In genomic region chr16:83458612-83459011, GRCh38 we compare ENCODE assay signal across 10 cellular contexts.
DNase-seq lines count a peak whose midpoint lies in the region; ATAC-seq and TF ChIP-seq lines count a peak whose summit lies in the region.
"Had no signal": no experiment of that assay in that cellular context is flagged by ENCODE, and none has a peak within 500 bp of the region (broad histone marks: within the 10 kb centered on the region; RNA-seq: fewer than 3 reads in every experiment).

No MANE protein-coding gene starts in this region.

- TF ChIP-seq POLR2A in transverse colon (IDR thresholded peaks at IDR 0.05) (no peak), lower leg skin (IDR thresholded peaks at IDR 0.05) (no peak)

- no peaks in the 10 kb centered on the region for H3K9me3 ChIP-seq in transverse colon
- H3K9me3 ChIP-seq: left ventricle myocardium inferior had no signal

- no peak overlapping the region for H3K4me3 ChIP-seq in GM06990 (replicated peaks; ENCODE audit: low read depth, low read length)
- H3K4me3 ChIP-seq in transverse colon: no peak overlapping the region
- H3K4me3 ChIP-seq in lower leg skin (ENCODE audit: low read depth, poor library complexity, severe bottlenecking): no peak overlapping the region
- H3K4me3 ChIP-seq: left ventricle myocardium inferior had no signal

- WGBS in transverse colon (ENCODE audit: low coverage in 1 of 2), 2 donors: 46 to 60% methylated on average over 4 of the region's 4 CpGs
- 68 to 79% methylated on average over 4 of the region's 4 CpGs for WGBS in lower leg skin, 2 donors

- TF ChIP-seq CTCF in GM06990 (IDR thresholded peaks at IDR 0.05; ENCODE audit: insufficient read depth, low read length, poor library complexity, severe bottlenecking) (no peak), GM20000 (IDR thresholded peaks at IDR 0.05; ENCODE audit: extremely low read depth, missing control alignments) (no peak), transverse colon (IDR thresholded peaks at IDR 0.05) (no peak), lower leg skin (IDR thresholded peaks at IDR 0.05) (no peak)

- H3K27me3 ChIP-seq in GM06990 (replicated peaks; ENCODE audit: control insufficient read depth, insufficient read depth, low read length) (no peaks in the 10 kb centered on the region), transverse colon (no peaks in the 10 kb centered on the region)

- peak; percentile 87 for ATAC-seq in HG03342 (IDR thresholded peaks at IDR 0.05; ENCODE audit: unreplicated experiment)

- no peak for TF ChIP-seq EP300 in transverse colon (IDR thresholded peaks at IDR 0.05; ENCODE audit: low read depth)

- intact Hi-C loops in transverse colon (cut with DNase I; ENCODE audit: low total_unique reads): no loop called here
- intact Hi-C loops in lower leg skin (cut with DNase I; ENCODE audit: low total_unique reads): no loop called here

- H3K36me3 ChIP-seq in GM06990 (ENCODE audit: control insufficient read depth, insufficient read depth, low read length): no peaks in the 10 kb centered on the region
- no peaks in the 10 kb centered on the region for H3K36me3 ChIP-seq in transverse colon
- H3K36me3 ChIP-seq: left ventricle myocardium inferior had no signal

- H3K27ac ChIP-seq in transverse colon: no peak overlapping the region
- H3K27ac ChIP-seq: left ventricle myocardium inferior had no signal

- no peaks in the 10 kb centered on the region for H3K4me1 ChIP-seq in transverse colon

- in situ Hi-C loops in transverse colon (cut with MboI; ENCODE audit: low pct_ligation_motif_present in 1 of 4, low pct_unique_long_range_greater_than_20kb in 1 of 4, low sequenced_read_pairs in 3 of 4): no loop called here

- DNase-seq in GM06990 (ENCODE audit: extremely low read depth, insufficient read length) (peak; percentile 30), GM20000 (ENCODE audit: low spot score) (peak; percentile 50), dedifferentiated amniotic fluid mesenchymal stem cell (ENCODE audit: extremely low spot score) (peak; percentile 58), pons (ENCODE audit: low spot score) (no peak), NCI-H1930 (lab: John Stamatoyannopoulos, UW) (no peak), transverse colon (no peak), lower leg skin (ENCODE audit: low spot score in 2 of 2) (no peak)
- DNase-seq: activated naive CD8-positive, alpha-beta T cell treated with anti-CD3 and anti-CD28 coated beads for 36 hours; left ventricle myocardium inferior had no signal

Comparison
In these comparisons a context has a peak if more than half of its experiments do, and no peak if none do; other contexts are left out.
1. DNase-seq: peak in GM06990 (single experiment), GM20000 (single experiment) and dedifferentiated amniotic fluid mesenchymal stem cell (single experiment); none in pons (single experiment), NCI-H1930 (0 of 2), transverse colon (single experiment) and lower leg skin (0 of 2).